ENCODE assay signal across 1 cellular context in genomic region chr2:131178050-131178449, GRCh38. TPM values are rescaled to one million over a fixed set of nuclear protein-coding genes. Genes with fewer than 3 reads are reported as not detected.
"Had no signal": no experiment of that assay in that cellular context is flagged by ENCODE, and none has a peak within 500 bp of the region (broad histone marks: within the 10 kb centered on the region; RNA-seq: fewer than 3 reads in every experiment).

No MANE protein-coding gene starts in this region.

RNA-seq across cellular contexts. Expression of gene POTEE, which starts 31.3 kb away (rescaled TPM):
- total RNA-seq: IMR-90 had no signal
